ENCODE assay signal across 8 cellular contexts in genomic region chr12:53053223-53054111, GRCh38. TPM values are rescaled to one million over a fixed set of nuclear protein-coding genes. Genes with fewer than 3 reads are reported as not detected.
A peak's percentile ranks its signal among the peaks of the same experiment; 100 is the strongest.
DNase-seq lines count a peak whose midpoint lies in the region; ATAC-seq and TF ChIP-seq lines count a peak whose summit lies in the region.

No MANE protein-coding gene starts in this region.

- peak overlapping the region; percentile 88 for H3K4me2 ChIP-seq in parathyroid adenoma (ENCODE audit: low read length)

- peak overlapping the region; percentile 70 for H2AFZ ChIP-seq in parathyroid adenoma

- DNase-seq in AG10803 (ENCODE audit: low read depth) (no peak), HFFc6 (no peak), Peyer's patch (peak; percentile 74 to 90 (median 87)), cardiac septum (ENCODE audit: low spot score) (peak; percentile 81), occipital lobe (lab: John Stamatoyannopoulos, UW) (no peak)
- peak; percentile 59 for DNase-seq in activated naive CD8-positive, alpha-beta T cell treated with anti-CD3 and anti-CD28 coated beads for 36 hours

- peaks cover 14% of the 10 kb centered on the region for H3K79me2 ChIP-seq in parathyroid adenoma

- intact Hi-C loops in cardiac septum (cut with DNase I): no loop called here

- peaks cover 56% of the 10 kb centered on the region for H3K4me1 Mint-ChIP-seq in HFFc6 (ENCODE audit: low read depth)
- H3K4me1 Mint-ChIP-seq in activated naive CD8-positive, alpha-beta T cell treated with anti-CD3 and anti-CD28 coated beads for 36 hours: peaks cover 16% of the 10 kb centered on the region

- H3K4me1 ChIP-seq in Peyer's patch (peaks cover 0 to 52% (median 15%) of the 10 kb centered on the region in 4 donors), parathyroid adenoma (peaks cover 50% of the 10 kb centered on the region)

- H3K9ac ChIP-seq in parathyroid adenoma: peak overlapping the region; percentile 29

- H3K4me3 Mint-ChIP-seq in HFFc6: peak overlapping the region; percentile 77
- H3K4me3 Mint-ChIP-seq in activated naive CD8-positive, alpha-beta T cell treated with anti-CD3 and anti-CD28 coated beads for 36 hours: peak overlapping the region; percentile 92

- H3K9me3 Mint-ChIP-seq in HFFc6: no peaks in the 10 kb centered on the region
- H3K9me3 Mint-ChIP-seq in activated naive CD8-positive, alpha-beta T cell treated with anti-CD3 and anti-CD28 coated beads for 36 hours: no peaks in the 10 kb centered on the region

- peak in 1 of 2 donors; percentile 21 for TF ChIP-seq POLR2A in Peyer's patch (IDR thresholded peaks at IDR 0.05)

- H3K4me3 ChIP-seq in AG10803 (ENCODE audit: low read length) (peak overlapping the region; percentile 46), Peyer's patch (peak overlapping the region; percentile 51 to 62 (median 56)), parathyroid adenoma (ENCODE audit: low read depth, low read length) (peak overlapping the region; percentile 70)

- H3K36me3 Mint-ChIP-seq in HFFc6 (ENCODE audit: low read depth): peaks cover 7% of the 10 kb centered on the region
- no peaks in the 10 kb centered on the region for H3K36me3 Mint-ChIP-seq in activated naive CD8-positive, alpha-beta T cell treated with anti-CD3 and anti-CD28 coated beads for 36 hours

- H3K36me3 ChIP-seq in Peyer's patch (peaks cover 0 to 18% (median 0%) of the 10 kb centered on the region in 3 donors), parathyroid adenoma (ENCODE audit: control insufficient read depth, insufficient read depth, low read length) (no peaks in the 10 kb centered on the region)

- no peak for ATAC-seq in GM19463 (IDR thresholded peaks at IDR 0.05; ENCODE audit: unreplicated experiment)

- peak; percentile 61 for TF ChIP-seq CTCF in AG10803 (conservative IDR thresholded peaks at IDR 0.05; ENCODE audit: low read length)
- TF ChIP-seq CTCF in HFFc6 (IDR thresholded peaks at IDR 0.05): peak; percentile 57; the same call in 1 of the 2 replicates
- peak; percentile 45 to 93 (median 78) for TF ChIP-seq CTCF in Peyer's patch (IDR thresholded peaks at IDR 0.05)
- peak; percentile 92 for TF ChIP-seq CTCF in parathyroid adenoma (IDR thresholded peaks at IDR 0.05)

- no peaks in the 10 kb centered on the region for H3K9me3 ChIP-seq in Peyer's patch
- H3K9me3 ChIP-seq in parathyroid adenoma (ENCODE audit: control insufficient read depth, low read length): no peaks in the 10 kb centered on the region

- H3K27ac ChIP-seq in Peyer's patch (peak overlapping the region; percentile 77 to 94 (median 92)), parathyroid adenoma (peak overlapping the region; percentile 100)

- no peaks in the 10 kb centered on the region for H3K27me3 ChIP-seq in Peyer's patch
- H3K27me3 ChIP-seq in parathyroid adenoma (ENCODE audit: control insufficient read depth, insufficient read depth, low read length): no peaks in the 10 kb centered on the region

- H3K27ac Mint-ChIP-seq in HFFc6: peak overlapping the region; percentile 69; the same call in 1 of the 2 replicates
- peak overlapping the region; percentile 94 for H3K27ac Mint-ChIP-seq in activated naive CD8-positive, alpha-beta T cell treated with anti-CD3 and anti-CD28 coated beads for 36 hours

- peaks cover 5% of the 10 kb centered on the region for H3K27me3 Mint-ChIP-seq in HFFc6 (ENCODE audit: insufficient read depth)
- no peaks in the 10 kb centered on the region for H3K27me3 Mint-ChIP-seq in activated naive CD8-positive, alpha-beta T cell treated with anti-CD3 and anti-CD28 coated beads for 36 hours

RNA-seq across cellular contexts. Expression of gene TNS2, which starts 3.6 kb away (rescaled TPM):
- total RNA-seq in HFFc6 (2021; fragmentation: NEBNext Ultra II Directional; extraction: Animal tissue kit (Norgen Biotek cat#: 25700)): 10 to 100 TPM; 44.3 to 69.2 (median 58.9) TPM
- total RNA-seq in Peyer's patch: 100 to 1,000 TPM in 3 of 4 donors, 10 to 100 TPM in 1; 29.2 to 274 (median 154) TPM
- total RNA-seq in activated naive CD8-positive, alpha-beta T cell treated with anti-CD3 and anti-CD28 coated beads for 36 hours: 1 to 10 TPM; 1.5 to 2.6 TPM
- 99.3 TPM for total RNA-seq in cardiac septum
- total RNA-seq in occipital lobe: 11.1 TPM

RNA-seq across cellular contexts. Expression of gene SPRYD3, which starts 25.7 kb away (rescaled TPM):
- total RNA-seq in HFFc6 (2021; fragmentation: NEBNext Ultra II Directional; extraction: Animal tissue kit (Norgen Biotek cat#: 25700)): 10 to 100 TPM; 50.5 to 59.4 (median 54.9) TPM
- total RNA-seq in Peyer's patch (10 to 100 TPM; 27.8 to 38.7 (median 34.8) TPM), cardiac septum (63.5 TPM), occipital lobe (29.6 TPM)
- 10 to 100 TPM; 23.5 to 25.7 TPM for total RNA-seq in activated naive CD8-positive, alpha-beta T cell treated with anti-CD3 and anti-CD28 coated beads for 36 hours

RNA-seq across cellular contexts. Expression of gene IGFBP6, which starts 44.0 kb away (rescaled TPM):
- total RNA-seq in HFFc6 (2021; fragmentation: NEBNext Ultra II Directional; extraction: Animal tissue kit (Norgen Biotek cat#: 25700)): 100 to 1,000 TPM; 317 to 444 (median 430) TPM
- total RNA-seq in Peyer's patch: 100 to 1,000 TPM in 2 of 4 donors, 10 to 100 TPM in 2; 68.5 to 191 (median 128) TPM
- total RNA-seq in activated naive CD8-positive, alpha-beta T cell treated with anti-CD3 and anti-CD28 coated beads for 36 hours: 1 to 10 TPM; 1.9 to 2.2 TPM
- total RNA-seq in cardiac septum: 42.3 TPM
- total RNA-seq in occipital lobe: 6.2 TPM

RNA-seq across cellular contexts. Expression of gene EIF4B, which starts 47.2 kb away (rescaled TPM):
- total RNA-seq in HFFc6 (2021; fragmentation: NEBNext Ultra II Directional; extraction: Animal tissue kit (Norgen Biotek cat#: 25700)): 100 to 1,000 TPM; 376 to 437 (median 392) TPM
- total RNA-seq in Peyer's patch (100 to 1,000 TPM; 234 to 531 (median 250) TPM), cardiac septum (324 TPM), occipital lobe (1,381 TPM)
- 100 to 1,000 TPM; 704 to 720 TPM for total RNA-seq in activated naive CD8-positive, alpha-beta T cell treated with anti-CD3 and anti-CD28 coated beads for 36 hours

RNA-seq across cellular contexts. Expression of gene SOAT2, which starts 49.8 kb away (rescaled TPM):
- under 1 TPM; 0.12 to 0.34 (median 0.18) TPM for total RNA-seq in HFFc6 (2021; fragmentation: NEBNext Ultra II Directional; extraction: Animal tissue kit (Norgen Biotek cat#: 25700))
- total RNA-seq in Peyer's patch (10 to 100 TPM in 3 of 4 donors, not detected in 1; 13.3 to 55.0 (median 34.5) TPM), cardiac septum (not detected), occipital lobe (not detected)
- total RNA-seq in activated naive CD8-positive, alpha-beta T cell treated with anti-CD3 and anti-CD28 coated beads for 36 hours: 1 to 10 TPM; 3.1 to 3.8 TPM

Comparison
In these comparisons a context has a peak if more than half of its experiments do, and no peak if none do; other contexts are left out.
1. DNase-seq: peak in Peyer's patch (3 of 3), activated naive CD8-positive, alpha-beta T cell treated with anti-CD3 and anti-CD28 coated beads for 36 hours (single experiment) and cardiac septum (single experiment); none in AG10803 (single experiment), HFFc6 (single experiment) and occipital lobe (single experiment).
2. Peak in every context shown above with its lines, with median percentiles within 50 percentile points of each other: H3K4me3 ChIP-seq and CTCF ChIP-seq.